In genomic region chr6:15499125-15499524, GRCh38 we compare ENCODE assay signal across 19 cellular contexts.
DNase-seq lines count a peak whose midpoint lies in the region; ATAC-seq, FAIRE-seq and TF ChIP-seq lines count a peak whose summit lies in the region.
"Had no signal": no experiment of that assay in that cellular context is flagged by ENCODE, and none has a peak within 500 bp of the region (broad histone marks: within the 10 kb centered on the region; RNA-seq: fewer than 3 reads in every experiment).

No MANE protein-coding gene starts in this region.

- no peak overlapping the region for H3K27ac ChIP-seq in K562 (ENCODE audit: extremely low read depth, low read depth, low read length)
- no peak overlapping the region for H3K27ac ChIP-seq in upper lobe of right lung

- H3K9ac ChIP-seq in K562 (ENCODE audit: insufficient read depth in 1 of 2, low read depth in 2 of 2, low read length in 2 of 2) = no peak overlapping the region

- no peak for ATAC-seq in K562
- ATAC-seq in natural killer cell treated with Interleukin-12 subunit alpha and Interleukin-12 subunit beta and Interleukin-15 and Interleukin-18, amount 100 ng/mL, for 72 hours = no peak
- no peak for ATAC-seq in upper lobe of right lung
- ATAC-seq in GM19328 (IDR thresholded peaks at IDR 0.05; ENCODE audit: unreplicated experiment) = no peak

- no peaks in the 10 kb centered on the region for H3K9me3 Mint-ChIP-seq in activated T-cell treated with anti-CD3 and anti-CD28 coated beads, Interleukin-2, amount 50 U/mL, for 24 hours
- H3K9me3 Mint-ChIP-seq in natural killer cell treated with Interleukin-12 subunit alpha and Interleukin-12 subunit beta and Interleukin-15 and Interleukin-18, amount 100 ng/mL, for 72 hours = no peaks in the 10 kb centered on the region

- H3K9me3 ChIP-seq in K562 (replicated peaks; ENCODE audit: control insufficient read depth, insufficient read depth, low read depth, low read length) = no peaks in the 10 kb centered on the region
- H3K9me3 ChIP-seq in upper lobe of right lung = no peaks in the 10 kb centered on the region

- no peaks in the 10 kb centered on the region for H3K4me1 Mint-ChIP-seq in activated T-cell treated with anti-CD3 and anti-CD28 coated beads, Interleukin-2, amount 50 U/mL, for 24 hours (ENCODE audit: low read depth)
- H3K4me1 Mint-ChIP-seq in natural killer cell treated with Interleukin-12 subunit alpha and Interleukin-12 subunit beta and Interleukin-15 and Interleukin-18, amount 100 ng/mL, for 72 hours (ENCODE audit: low read depth in 2 of 2) = peaks cover 15 to 30% of the 10 kb centered on the region in 2 donors
- H3K4me1 Mint-ChIP-seq: B cell had no signal

- H3K4me3 ChIP-seq in K562 (no peak overlapping the region), upper lobe of right lung (no peak overlapping the region)

- TF ChIP-seq POLR2A in K562 (conservative IDR thresholded peaks at IDR 0.05) = no peak

- no peak overlapping the region for H3K4me2 ChIP-seq in K562 (ENCODE audit: insufficient read depth, low read length)

- POLR2A ChIA-PET in K562 (lab: Yijun Ruan, JAX) = no interaction called here

- no TSS peak for BruUV-seq in K562 (replicated peaks; lab: Mats Ljungman, UMichigan)

- H3K79me2 ChIP-seq in K562 (ENCODE audit: control insufficient read depth, insufficient read depth, low read length) = no peaks in the 10 kb centered on the region

- H3K27ac Mint-ChIP-seq in activated T-cell treated with anti-CD3 and anti-CD28 coated beads, Interleukin-2, amount 50 U/mL, for 24 hours = no peak overlapping the region
- H3K27ac Mint-ChIP-seq in natural killer cell treated with Interleukin-12 subunit alpha and Interleukin-12 subunit beta and Interleukin-15 and Interleukin-18, amount 100 ng/mL, for 72 hours = no peak overlapping the region
- H3K27ac Mint-ChIP-seq: B cell had no signal

- FAIRE-seq in K562 (lab: Jason Lieb, UNC) = no peak
- FAIRE-seq: G401.6 had no signal

- H4K20me1 ChIP-seq in K562 (replicated peaks; ENCODE audit: control insufficient read depth, insufficient read depth, low read length) = no peaks in the 10 kb centered on the region

- intact Hi-C loops in K562 (cut with micrococcal nuclease) (no loop called here), upper lobe of right lung (cut with DNase I) (no loop called here)

- no peak overlapping the region for H3K4me3 Mint-ChIP-seq in activated T-cell treated with anti-CD3 and anti-CD28 coated beads, Interleukin-2, amount 50 U/mL, for 24 hours
- no peak overlapping the region for H3K4me3 Mint-ChIP-seq in natural killer cell treated with Interleukin-12 subunit alpha and Interleukin-12 subunit beta and Interleukin-15 and Interleukin-18, amount 100 ng/mL, for 72 hours
- H3K4me3 Mint-ChIP-seq: B cell had no signal

- H3K9me1 ChIP-seq in K562 (ENCODE audit: control insufficient read depth, insufficient read depth, low read length) = no peaks in the 10 kb centered on the region

- no peak for TF ChIP-seq EP300 in K562 (IDR thresholded peaks at IDR 0.05; ENCODE audit: low read length)

- no peak for TF ChIP-seq CTCF in K562 (IDR thresholded peaks at IDR 0.05 in 2 of 3, conservative IDR thresholded peaks at IDR 0.05 in 1 of 3; ENCODE audit: insufficient read depth in 2 of 3, low read depth in 1 of 3, low read length in 3 of 3)
- no peak for TF ChIP-seq CTCF in upper lobe of right lung (IDR thresholded peaks at IDR 0.05)
- no peak for TF ChIP-seq CTCF in GM10266 (IDR thresholded peaks at IDR 0.05; ENCODE audit: control insufficient read depth, insufficient read depth, low read depth, missing control alignments)

- peaks cover 0 to 8% of the 10 kb centered on the region in 2 experiments; a peak in 3 of 5 replicates for H3K4me1 ChIP-seq in K562 (replicated peaks in 1 of 2; ENCODE audit: control insufficient read depth in 2 of 2, insufficient read depth in 2 of 2, low read length in 2 of 2)
- peaks cover 8% of the 10 kb centered on the region for H3K4me1 ChIP-seq in upper lobe of right lung

- 95% methylated on average over 12 of the region's 12 CpGs for WGBS in K562 (ENCODE audit: insufficient coverage, low coverage, missing lambda C conversion rate)

- peak; percentile 15 for DNase-seq in activated T-cell treated with anti-CD3 and anti-CD28 coated beads, Interleukin-2, amount 50 U/mL, for 24 hours
- no peak for DNase-seq in activated T-cell treated with anti-CD3 and anti-CD28 coated beads, Interleukin-2, amount 50 U/mL, for 1 hour
- DNase-seq in K562 (ENCODE audit: extremely low read depth in 1 of 4, low spot score in 3 of 4) (no peak), upper lobe of right lung (peak; percentile 32), foreskin melanocyte (no peak), GM10266 (ENCODE audit: extremely low spot score) (no peak)
- DNase-seq in natural killer cell treated with Interleukin-12 subunit alpha and Interleukin-12 subunit beta and Interleukin-15 and Interleukin-18, amount 100 ng/mL, for 72 hours (ENCODE audit: low spot score) = peak; percentile 22
- DNase-seq: 8988T, COR-L47, GOT3, NCI-H187, NCI-H2107, NCI-H510A, NCI-H748 treated with DMSO at 0.1 percent for 48 hours, OCI-M1, SHP77 treated with DMSO at 0.1 percent for 48 hours had no signal

- H3K27me3 ChIP-seq in K562 (ENCODE audit: control insufficient read depth in 2 of 2, insufficient read depth in 2 of 2, low read length in 2 of 2) (no peaks in the 10 kb centered on the region), upper lobe of right lung (no peaks in the 10 kb centered on the region)

- H3K27me3 Mint-ChIP-seq in activated T-cell treated with anti-CD3 and anti-CD28 coated beads, Interleukin-2, amount 50 U/mL, for 24 hours = no peaks in the 10 kb centered on the region
- no peaks in the 10 kb centered on the region for H3K27me3 Mint-ChIP-seq in natural killer cell treated with Interleukin-12 subunit alpha and Interleukin-12 subunit beta and Interleukin-15 and Interleukin-18, amount 100 ng/mL, for 72 hours
- H3K27me3 Mint-ChIP-seq: B cell had no signal

- no peak for TF ChIP-seq RAD21 in K562 (CRISPR knock-in tag; conservative IDR thresholded peaks at IDR 0.05 in 1 of 2, IDR thresholded peaks at IDR 0.05 in 1 of 2)

- H3K36me3 Mint-ChIP-seq in activated T-cell treated with anti-CD3 and anti-CD28 coated beads, Interleukin-2, amount 50 U/mL, for 24 hours (ENCODE audit: low read depth) = peaks cover 99% of the 10 kb centered on the region
- peaks cover 4% of the 10 kb centered on the region for H3K36me3 Mint-ChIP-seq in natural killer cell treated with Interleukin-12 subunit alpha and Interleukin-12 subunit beta and Interleukin-15 and Interleukin-18, amount 100 ng/mL, for 72 hours

- in situ Hi-C loops in K562 (cut with MboI) = no loop called here

- H3K36me3 ChIP-seq in K562 (ENCODE audit: control insufficient read depth, insufficient read depth, low read length) = peaks cover 77% of the 10 kb centered on the region
- peaks cover 30% of the 10 kb centered on the region for H3K36me3 ChIP-seq in upper lobe of right lung

- no peak overlapping the region for H2AFZ ChIP-seq in K562 (ENCODE audit: low read depth, low read length)

- CTCF ChIA-PET in K562 (lab: Yijun Ruan, JAX; ENCODE audit: low intra/inter-chr PET ratio) = no interaction called here

TF ChIP-seq in K562, 482 proteins besides CTCF, POLR2A, EP300 and RAD21:
- peak; percentile 41 for TF ChIP-seq RBM22 (IDR thresholded peaks at IDR 0.05; ENCODE audit: low read depth, low read length, poor library complexity, severe bottlenecking)
- TF ChIP-seq, protein P1, sequence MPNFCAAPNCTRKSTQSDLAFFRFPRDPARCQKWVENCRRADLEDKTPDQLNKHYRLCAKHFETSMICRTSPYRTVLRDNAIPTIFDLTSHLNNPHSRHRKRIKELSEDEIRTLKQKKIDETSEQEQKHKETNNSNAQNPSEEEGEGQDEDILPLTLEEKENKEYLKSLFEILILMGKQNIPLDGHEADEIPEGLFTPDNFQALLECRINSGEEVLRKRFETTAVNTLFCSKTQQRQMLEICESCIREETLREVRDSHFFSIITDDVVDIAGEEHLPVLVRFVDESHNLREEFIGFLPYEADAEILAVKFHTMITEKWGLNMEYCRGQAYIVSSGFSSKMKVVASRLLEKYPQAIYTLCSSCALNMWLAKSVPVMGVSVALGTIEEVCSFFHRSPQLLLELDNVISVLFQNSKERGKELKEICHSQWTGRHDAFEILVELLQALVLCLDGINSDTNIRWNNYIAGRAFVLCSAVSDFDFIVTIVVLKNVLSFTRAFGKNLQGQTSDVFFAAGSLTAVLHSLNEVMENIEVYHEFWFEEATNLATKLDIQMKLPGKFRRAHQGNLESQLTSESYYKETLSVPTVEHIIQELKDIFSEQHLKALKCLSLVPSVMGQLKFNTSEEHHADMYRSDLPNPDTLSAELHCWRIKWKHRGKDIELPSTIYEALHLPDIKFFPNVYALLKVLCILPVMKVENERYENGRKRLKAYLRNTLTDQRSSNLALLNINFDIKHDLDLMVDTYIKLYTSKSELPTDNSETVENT (CRISPR knock-in tag; IDR thresholded peaks at IDR 0.05) = no peak
- TF ChIP-seq POU5F1 (IDR thresholded peaks at IDR 0.05; ENCODE audit: borderline replicate concordance, low read depth, low read length, partially characterized antibody) = no peak
- no peak for TF ChIP-seq CCAR2 (IDR thresholded peaks at IDR 0.05; ENCODE audit: low read depth, low read length)
- TF ChIP-seq ZBTB33 (CRISPR knock-in tag; IDR thresholded peaks at IDR 0.05) = peak; percentile 58; the same call in 1 of the 2 replicates

Comparison
In these comparisons a context has a peak if more than half of its experiments do, and no peak if none do; other contexts are left out.
1. DNase-seq: peak in activated T-cell treated with anti-CD3 and anti-CD28 coated beads, Interleukin-2, amount 50 U/mL, for 24 hours (single experiment), natural killer cell treated with Interleukin-12 subunit alpha and Interleukin-12 subunit beta and Interleukin-15 and Interleukin-18, amount 100 ng/mL, for 72 hours (single experiment) and upper lobe of right lung (single experiment); none in activated T-cell treated with anti-CD3 and anti-CD28 coated beads, Interleukin-2, amount 50 U/mL, for 1 hour (single experiment), K562 (0 of 4), foreskin melanocyte (single experiment) and GM10266 (single experiment).